Comparison of ENCODE assay signal across 10 cellular contexts in genomic region chr20:62640870-62641748, GRCh38. TPM values are rescaled to one million over a fixed set of nuclear protein-coding genes. Genes with fewer than 3 reads are reported as not detected.
DNase-seq lines count a peak whose midpoint lies in the region; ATAC-seq and TF ChIP-seq lines count a peak whose summit lies in the region.
"Had no signal": no experiment of that assay in that cellular context is flagged by ENCODE, and none has a peak within 500 bp of the region (broad histone marks: within the 10 kb centered on the region; RNA-seq: fewer than 3 reads in every experiment).

No MANE protein-coding gene starts in this region.

- H4K20me1 ChIP-seq in HCT116 (ENCODE audit: insufficient read depth): peaks cover 9% of the 10 kb centered on the region; the same call in 1 of the 2 replicates

- TF ChIP-seq RAD21 in HCT116 (IDR thresholded peaks at IDR 0.05; ENCODE audit: low read depth): no peak

- no peaks in the 10 kb centered on the region for H3K79me1 ChIP-seq in mesendoderm (ENCODE audit: low read length)

- peak overlapping the region; percentile 87 for H3K4me2 ChIP-seq in HCT116 (ENCODE audit: low read length)
- no peak overlapping the region for H3K4me2 ChIP-seq in mesendoderm (ENCODE audit: low read length)

- H3K27ac Mint-ChIP-seq in activated CD8-positive, alpha-beta T cell treated with anti-CD3 and anti-CD28 coated beads, Interleukin-2, amount 10 ng/mL, durations not matched to agents 7 days and 5 days: peak overlapping the region; percentile 69

- BruUV-seq in HCT116 (replicated peaks; lab: Mats Ljungman, UMichigan): no TSS peak

- no peak for TF ChIP-seq POLR2A in HCT116 (IDR thresholded peaks at IDR 0.05; ENCODE audit: borderline replicate concordance, extremely low read depth, insufficient read depth, insufficient read length)

- peak overlapping the region; percentile 80 to 83 for H3K4me3 ChIP-seq in HCT116 (replicated peaks in 1 of 2; ENCODE audit: low read depth in 1 of 2, low read length in 2 of 2)
- H3K4me3 ChIP-seq in mesendoderm (ENCODE audit: low read length): no peak overlapping the region
- H3K4me3 ChIP-seq in mucosa of descending colon: no peak overlapping the region
- H3K4me3 ChIP-seq in ascending aorta: peak overlapping the region in 1 of 2 donors; percentile 71

- TF ChIP-seq CTCF in HCT116 (IDR thresholded peaks at IDR 0.05 in 2 of 3, conservative IDR thresholded peaks at IDR 0.05 in 1 of 3; ENCODE audit: borderline replicate concordance in 1 of 3, insufficient read depth in 1 of 3, low read depth in 2 of 3, low read length in 2 of 3) (no peak), mucosa of descending colon (IDR thresholded peaks at IDR 0.05) (no peak), ascending aorta (IDR thresholded peaks at IDR 0.05) (no peak)

- H3K27me3 ChIP-seq in HCT116 (ENCODE audit: insufficient read depth, low read length): no peaks in the 10 kb centered on the region
- peaks cover 8% of the 10 kb centered on the region for H3K27me3 ChIP-seq in mesendoderm (ENCODE audit: insufficient read depth, low read length, poor library complexity)
- H3K27me3 ChIP-seq in ascending aorta: peaks cover 13% of the 10 kb centered on the region

- no peak overlapping the region for H4K8ac ChIP-seq in mesendoderm (ENCODE audit: low read depth, low read length)

- RAD21 ChIA-PET in HCT116 (lab: Charles Lee; ENCODE audit: low non-redundant PET in 1 of 2, low total read pairs in 2 of 2, uncharacterized antibody in 2 of 2, unreplicated experiment in 2 of 2): interaction anchor here in 1 of 2 experiments (0.7 kb wide), 1 partner anchor 153 kb away, joined by 3 read pairs; no protein-coding TSS in a partner anchor

- H3K79me2 ChIP-seq in HCT116 (ENCODE audit: insufficient read depth, low read length) (peaks cover 39% of the 10 kb centered on the region), mesendoderm (ENCODE audit: control insufficient read depth, insufficient read depth, low read length) (no peaks in the 10 kb centered on the region)

- H3K4me3 Mint-ChIP-seq in activated CD8-positive, alpha-beta T cell treated with anti-CD3 and anti-CD28 coated beads, Interleukin-2, amount 10 ng/mL, durations not matched to agents 7 days and 5 days: peak overlapping the region; percentile 88

- intact Hi-C loops in HCT116 (cut with micrococcal nuclease) (no loop called here), mucosa of descending colon (cut with DNase I, micrococcal nuclease) (no loop called here), ascending aorta (cut with DNase I) (no loop called here)

- CTCF ChIA-PET in HCT116 (lab: Charles Lee): no interaction called here
- CTCF ChIA-PET in activated CD8-positive, alpha-beta T cell treated with anti-CD3 and anti-CD28 coated beads, Interleukin-2, amount 10 ng/mL, durations not matched to agents 7 days and 5 days (lab: Charles Lee): interaction anchor here (0.9 to 2.7 kb wide), 5 partner anchors 10 to 167 kb away, joined by 4 to 15 read pairs (median 5); no protein-coding TSS in a partner anchor

- peak overlapping the region; percentile 34 for H3K56ac ChIP-seq in mesendoderm (ENCODE audit: low read length)

- H2BK120ac ChIP-seq in mesendoderm (ENCODE audit: low read depth, low read length): no peak overlapping the region

- peaks cover 49% of the 10 kb centered on the region for H3K4me1 Mint-ChIP-seq in activated CD8-positive, alpha-beta T cell treated with anti-CD3 and anti-CD28 coated beads, Interleukin-2, amount 10 ng/mL, durations not matched to agents 7 days and 5 days (ENCODE audit: low read depth)

- peaks cover 28 to 47% of the 10 kb centered on the region in 2 experiments for H3K4me1 ChIP-seq in HCT116 (ENCODE audit: control insufficient read depth in 1 of 2, insufficient read depth in 2 of 2, low read length in 2 of 2)
- H3K4me1 ChIP-seq in mesendoderm (ENCODE audit: control insufficient read depth, low read depth, low read length): no peaks in the 10 kb centered on the region
- H3K4me1 ChIP-seq in mucosa of descending colon (ENCODE audit: low read depth): peaks cover 42% of the 10 kb centered on the region
- H3K4me1 ChIP-seq in ascending aorta: peaks cover 9 to 20% of the 10 kb centered on the region in 2 donors

- no peak overlapping the region for H2AFZ ChIP-seq in HCT116 (ENCODE audit: low read depth, low read length, poor library complexity, severe bottlenecking)

- H4K5ac ChIP-seq in mesendoderm (ENCODE audit: low read length): no peak overlapping the region

- H3K9me2 ChIP-seq in HCT116 (ENCODE audit: insufficient read depth): no peaks in the 10 kb centered on the region

- H3K9me3 ChIP-seq in HCT116 (ENCODE audit: control insufficient read depth in 1 of 2, insufficient read depth in 1 of 2, low read depth in 1 of 2, low read length in 2 of 2) (no peaks in the 10 kb centered on the region), mucosa of descending colon (no peaks in the 10 kb centered on the region), ascending aorta (no peaks in the 10 kb centered on the region)

- H3K27ac ChIP-seq in HCT116 (ENCODE audit: low read depth, low read length) (peak overlapping the region; percentile 90), mesendoderm (ENCODE audit: low read depth, low read length) (no peak overlapping the region), ascending aorta (peak overlapping the region in 1 of 2 donors; percentile 48)

- POLR2A ChIA-PET in HCT116 (lab: Charles Lee): no interaction called here
- POLR2A ChIA-PET in activated CD8-positive, alpha-beta T cell treated with anti-CD3 and anti-CD28 coated beads, Interleukin-2, amount 10 ng/mL, durations not matched to agents 7 days and 5 days (lab: Charles Lee): interaction anchor here (0.6 to 3.5 kb wide), 7 partner anchors 10 to 1254 kb away, joined by 3 to 24 read pairs (median 3); no protein-coding TSS in a partner anchor

- H3K36me3 ChIP-seq in HCT116 (ENCODE audit: control insufficient read depth in 1 of 2, insufficient read depth in 2 of 2, low read length in 2 of 2): peaks cover 0 to 24% of the 10 kb centered on the region in 2 experiments; a peak in 2 of 4 replicates
- no peaks in the 10 kb centered on the region for H3K36me3 ChIP-seq in mesendoderm (ENCODE audit: control insufficient read depth, insufficient read depth, low read length)
- no peaks in the 10 kb centered on the region for H3K36me3 ChIP-seq in mucosa of descending colon (ENCODE audit: low read depth)
- H3K36me3 ChIP-seq in ascending aorta: no peaks in the 10 kb centered on the region

- H3K36me3 Mint-ChIP-seq in activated CD8-positive, alpha-beta T cell treated with anti-CD3 and anti-CD28 coated beads, Interleukin-2, amount 10 ng/mL, durations not matched to agents 7 days and 5 days (ENCODE audit: low read depth): peaks cover 24% of the 10 kb centered on the region

- no peak overlapping the region for H2BK5ac ChIP-seq in mesendoderm (ENCODE audit: low read length)

- no peak overlapping the region for H2AK5ac ChIP-seq in mesendoderm (ENCODE audit: low read length)

- peaks cover 8% of the 10 kb centered on the region for H3K27me3 Mint-ChIP-seq in activated CD8-positive, alpha-beta T cell treated with anti-CD3 and anti-CD28 coated beads, Interleukin-2, amount 10 ng/mL, durations not matched to agents 7 days and 5 days (ENCODE audit: low read depth)

- H2BK15ac ChIP-seq in mesendoderm (replicated peaks; ENCODE audit: low read depth): no peak overlapping the region

- DNase-seq in AML-193 (lab: John Stamatoyannopoulos, UW) (peak; percentile 22 to 27), HCT116 (ENCODE audit: low read depth, low spot score) (no peak), mesendoderm (no peak), mucosa of descending colon (no peak), ascending aorta (ENCODE audit: low spot score in 2 of 2) (no peak)
- peak; percentile 47 for DNase-seq in activated CD8-positive, alpha-beta T cell treated with anti-CD3 and anti-CD28 coated beads, Interleukin-2, amount 10 ng/mL, durations not matched to agents 7 days and 5 days
- DNase-seq: NCI-H1436 treated with DMSO at 0.1 percent for 48 hours, small intestine had no signal

- H3K9ac ChIP-seq in HCT116 (ENCODE audit: low read length) (peak overlapping the region; percentile 86), mesendoderm (ENCODE audit: low read length) (no peak overlapping the region)

- no peaks in the 10 kb centered on the region for H3K9me3 Mint-ChIP-seq in activated CD8-positive, alpha-beta T cell treated with anti-CD3 and anti-CD28 coated beads, Interleukin-2, amount 10 ng/mL, durations not matched to agents 7 days and 5 days (ENCODE audit: insufficient read depth)

- H3K4ac ChIP-seq in mesendoderm (ENCODE audit: low read depth, low read length): no peak overlapping the region

- no peak overlapping the region for H3K18ac ChIP-seq in mesendoderm (ENCODE audit: low read length)

- WGBS in mesendoderm (ENCODE audit: extremely low coverage, insufficient coverage, low lambda C conversion rate): no CpG with 5 or more reads among the region's 27 CpGs

- H3K23ac ChIP-seq in mesendoderm (ENCODE audit: low read length): no peak overlapping the region

- no peak for ATAC-seq in HCT116
- ATAC-seq in activated CD8-positive, alpha-beta T cell treated with anti-CD3 and anti-CD28 coated beads, Interleukin-2, amount 10 ng/mL, durations not matched to agents 7 days and 5 days: no peak
- no peak for ATAC-seq in GM21515 (IDR thresholded peaks at IDR 0.05; ENCODE audit: unreplicated experiment)
- no peak for ATAC-seq in mucosa of descending colon
- ATAC-seq in GM18520 (IDR thresholded peaks at IDR 0.05; ENCODE audit: unreplicated experiment): no peak

TF ChIP-seq in HCT116, 20 proteins besides CTCF, POLR2A, EP300 and RAD21 (continues in another document):
- no peak for TF ChIP-seq EZH2phosphoT487 (IDR thresholded peaks at IDR 0.05; ENCODE audit: borderline replicate concordance)
- TF ChIP-seq POLR2AphosphoS5 (IDR thresholded peaks at IDR 0.05; ENCODE audit: low read depth, low read length): no peak
- no peak for TF ChIP-seq SP1 (IDR thresholded peaks at IDR 0.05; ENCODE audit: low read depth)
- TF ChIP-seq CEBPB (IDR thresholded peaks at IDR 0.05; ENCODE audit: low read depth): no peak
- no peak for TF ChIP-seq JUND (IDR thresholded peaks at IDR 0.05)
- TF ChIP-seq EGR1 (IDR thresholded peaks at IDR 0.05; ENCODE audit: low read depth): no peak

RNA-seq across cellular contexts. Expression of gene SLCO4A1, which starts 1.2 kb away (rescaled TPM):
- 107 TPM for total RNA-seq in HCT116 (2021; ENCODE audit: unreplicated experiment)
- polyA plus RNA-seq in HCT116 (2012): 119 and 125 TPM in 2 replicates
- total RNA-seq in activated CD8-positive, alpha-beta T cell treated with anti-CD3 and anti-CD28 coated beads, Interleukin-2, amount 10 ng/mL, durations not matched to agents 7 days and 5 days: 10 to 100 TPM; 79.4 to 79.9 TPM
- 1.6 TPM for polyA plus RNA-seq in mesendoderm (2013, experiment 1 of 2)
- polyA plus RNA-seq in mesendoderm (2013, experiment 2 of 2): 1.8 TPM
- total RNA-seq in mucosa of descending colon: 10 to 100 TPM; 13.3 to 18.5 (median 15.0) TPM
- total RNA-seq in ascending aorta: 160 TPM

Comparison
In these comparisons a context has a peak if more than half of its experiments do, and no peak if none do; other contexts are left out.
1. DNase-seq: peak in AML-193 (2 of 2) and activated CD8-positive, alpha-beta T cell treated with anti-CD3 and anti-CD28 coated beads, Interleukin-2, amount 10 ng/mL, durations not matched to agents 7 days and 5 days (single experiment); none in HCT116 (single experiment), mesendoderm (single experiment), mucosa of descending colon (0 of 3) and ascending aorta (0 of 2).
2. H3K4me3 ChIP-seq: peak in HCT116 (2 of 2); none in mesendoderm (single experiment) and mucosa of descending colon (single experiment).